Comparison of ENCODE assay signal across 1 cellular context in the genomic region with DNA sequence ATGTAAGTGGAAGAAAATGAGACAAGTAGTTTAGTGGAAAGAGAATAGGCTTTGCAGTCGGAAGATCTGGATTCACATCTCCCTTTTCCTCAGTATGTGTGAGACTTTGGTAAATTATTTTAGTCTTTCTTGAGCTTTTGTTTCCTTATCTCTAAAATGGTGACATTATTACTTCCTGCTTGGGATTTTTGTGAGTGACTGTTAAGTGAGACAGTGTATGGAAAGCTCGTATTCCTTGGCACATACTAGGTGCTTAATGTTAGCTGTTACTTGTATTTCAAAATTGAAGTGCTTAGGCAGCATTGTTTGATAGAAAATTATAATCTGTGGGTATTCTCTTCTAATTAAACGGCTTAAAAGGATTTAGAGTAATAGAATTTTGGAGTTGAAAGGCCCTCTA.
TF ChIP-seq lines count a peak whose summit lies in the region.

No MANE protein-coding gene starts in this region.

TF ChIP-seq in H1, 55 proteins besides CTCF, POLR2A, EP300 and RAD21:
- TF ChIP-seq MAFK (IDR thresholded peaks at IDR 0.05; ENCODE audit: low read depth, low read length) (no peak), KDM4A (IDR thresholded peaks at IDR 0.05; ENCODE audit: low read depth, low read length, severe bottlenecking) (no peak), SP2 (IDR thresholded peaks at IDR 0.05; ENCODE audit: low read length) (no peak), TAF7 (optimal IDR thresholded peaks at IDR 0.05; ENCODE audit: borderline replicate concordance, low read depth, low read length) (no peak), CBX8 (IDR thresholded peaks at IDR 0.05; ENCODE audit: borderline replicate concordance, low read depth, low read length) (no peak), GTF2F1 (IDR thresholded peaks at IDR 0.05; ENCODE audit: borderline replicate concordance, low read depth, low read length) (no peak), KDM1A (IDR thresholded peaks at IDR 0.05; ENCODE audit: borderline replicate concordance, low read length) (no peak), GABPA (IDR thresholded peaks at IDR 0.05; ENCODE audit: borderline replicate concordance, insufficient read depth, low read length) (no peak), KDM5A (IDR thresholded peaks at IDR 0.05; ENCODE audit: low read length) (no peak), CTBP2 (IDR thresholded peaks at IDR 0.05; ENCODE audit: borderline replicate concordance, insufficient read depth, insufficient read length, low read length) (no peak), SP4 (IDR thresholded peaks at IDR 0.05; ENCODE audit: low read length) (no peak), CHD2 (IDR thresholded peaks at IDR 0.05; ENCODE audit: low read length) (no peak), POLR2AphosphoS5 (IDR thresholded peaks at IDR 0.05; ENCODE audit: low read depth, low read length) (no peak)
- TF ChIP-seq, protein P1, sequence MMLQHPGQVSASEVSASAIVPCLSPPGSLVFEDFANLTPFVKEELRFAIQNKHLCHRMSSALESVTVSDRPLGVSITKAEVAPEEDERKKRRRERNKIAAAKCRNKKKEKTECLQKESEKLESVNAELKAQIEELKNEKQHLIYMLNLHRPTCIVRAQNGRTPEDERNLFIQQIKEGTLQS (IDR thresholded peaks at IDR 0.05; ENCODE audit: insufficient read depth, low read depth, low read length): no peak
- TF ChIP-seq, protein P2, sequence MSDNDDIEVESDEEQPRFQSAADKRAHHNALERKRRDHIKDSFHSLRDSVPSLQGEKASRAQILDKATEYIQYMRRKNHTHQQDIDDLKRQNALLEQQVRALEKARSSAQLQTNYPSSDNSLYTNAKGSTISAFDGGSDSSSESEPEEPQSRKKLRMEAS (IDR thresholded peaks at IDR 0.05): no peak
